ENCODE assay signal across 8 cellular contexts in genomic region chr2:24491626-24492282, GRCh38. TPM values are rescaled to one million over a fixed set of nuclear protein-coding genes. Genes with fewer than 3 reads are reported as not detected.
DNase-seq lines count a peak whose midpoint lies in the region; ATAC-seq and TF ChIP-seq lines count a peak whose summit lies in the region.

No MANE protein-coding gene starts in this region.

- H3K4me1 Mint-ChIP-seq in glutamatergic neuron (ENCODE audit: low read depth, unreplicated experiment) = peaks cover 40% of the 10 kb centered on the region
- H3K4me1 Mint-ChIP-seq in osteocyte (ENCODE audit: unreplicated experiment) = peaks cover 40% of the 10 kb centered on the region

- ATAC-seq in HG03342 (IDR thresholded peaks at IDR 0.05; ENCODE audit: unreplicated experiment) = peak; percentile 41
- ATAC-seq in Panc1 = peak; percentile 55

- no peaks in the 10 kb centered on the region for H3K36me3 Mint-ChIP-seq in glutamatergic neuron (ENCODE audit: unreplicated experiment)
- no peaks in the 10 kb centered on the region for H3K36me3 Mint-ChIP-seq in osteocyte (ENCODE audit: unreplicated experiment)

- H3K27ac ChIP-seq in Panc1 (ENCODE audit: low read length) = peak overlapping the region; percentile 62
- H3K27ac ChIP-seq in thyroid gland = peak overlapping the region in 2 of 3 donors; percentile 76 to 78

- CTCF ChIA-PET in Panc1 (lab: Charles Lee) = no interaction called here

- in situ Hi-C loops in Panc1 (cut with HindIII; ENCODE audit: low pct_unique_long_range_greater_than_20kb, low sequenced_read_pairs) = no loop called here

- H3K4me3 ChIP-seq in Panc1 (ENCODE audit: low read depth in 2 of 2, low read length in 2 of 2) (peak overlapping the region; percentile 66 to 69), thyroid gland (replicated peaks in 1 of 3) (peak overlapping the region; percentile 77 to 81 (median 80))

- POLR2A ChIA-PET in Panc1 (lab: Charles Lee) = no interaction called here

- H3K9me3 Mint-ChIP-seq in glutamatergic neuron (ENCODE audit: unreplicated experiment) (peaks cover 9% of the 10 kb centered on the region), osteocyte (ENCODE audit: unreplicated experiment) (no peaks in the 10 kb centered on the region)

- H3K27ac Mint-ChIP-seq in glutamatergic neuron (ENCODE audit: unreplicated experiment) (peak overlapping the region; percentile 81), osteocyte (ENCODE audit: unreplicated experiment) (peak overlapping the region; percentile 66)

- H3K4me1 ChIP-seq in Panc1 (ENCODE audit: control insufficient read depth, insufficient read depth, low read length) (peaks cover 33% of the 10 kb centered on the region), thyroid gland (peaks cover 13 to 14% of the 10 kb centered on the region in 2 donors)

- peak; percentile 36 for TF ChIP-seq POLR2A in GM19099 (IDR thresholded peaks at IDR 0.05; ENCODE audit: extremely low read depth, insufficient read length, low read depth)
- peak in 1 of 2 donors; percentile 29 for TF ChIP-seq POLR2A in thyroid gland (IDR thresholded peaks at IDR 0.05)

- H3K9me3 ChIP-seq in Panc1 (ENCODE audit: control insufficient read depth, insufficient read depth, low read depth, low read length) (no peaks in the 10 kb centered on the region), thyroid gland (no peaks in the 10 kb centered on the region)

- no TSS peak for BruUV-seq in Panc1 (replicated peaks; lab: Mats Ljungman, UMichigan)

- H3K4me3 Mint-ChIP-seq in glutamatergic neuron (ENCODE audit: unreplicated experiment) (peak overlapping the region; percentile 98), osteocyte (ENCODE audit: unreplicated experiment) (peak overlapping the region; percentile 81)

- H3K36me3 ChIP-seq in Panc1 (ENCODE audit: control insufficient read depth, insufficient read depth, low read length) (no peaks in the 10 kb centered on the region; the same call in 1 of the 2 replicates), thyroid gland (no peaks in the 10 kb centered on the region)

- TF ChIP-seq CTCF in Panc1 (IDR thresholded peaks at IDR 0.05) = no peak
- no peak for TF ChIP-seq CTCF in glutamatergic neuron (IDR thresholded peaks at IDR 0.05; ENCODE audit: partially characterized antibody, unreplicated experiment)
- TF ChIP-seq CTCF in osteocyte (IDR thresholded peaks at IDR 0.05) = no peak
- TF ChIP-seq CTCF in thyroid gland (IDR thresholded peaks at IDR 0.05) = no peak

- peaks cover 22% of the 10 kb centered on the region for H3K27me3 Mint-ChIP-seq in glutamatergic neuron (ENCODE audit: unreplicated experiment)
- no peaks in the 10 kb centered on the region for H3K27me3 Mint-ChIP-seq in osteocyte (ENCODE audit: unreplicated experiment)

- no peaks in the 10 kb centered on the region for H3K27me3 ChIP-seq in Panc1 (ENCODE audit: control insufficient read depth, insufficient read depth, low read length)
- no peaks in the 10 kb centered on the region for H3K27me3 ChIP-seq in thyroid gland

- intact Hi-C loops in Panc1 (cut with micrococcal nuclease; ENCODE audit: unreplicated experiment) = no loop called here
- intact Hi-C loops in thyroid gland (cut with DNase I) = no loop called here

- DNase-seq in AG08396 (ENCODE audit: low spot score) (peak; percentile 55), Panc1 (ENCODE audit: low read depth, low spot score) (no peak), glutamatergic neuron (peak; percentile 85), osteocyte (ENCODE audit: extremely low spot score, unreplicated experiment) (peak; percentile 86), thyroid gland (peak; percentile 31 to 36)
- peak; percentile 70 for DNase-seq in activated naive CD4-positive, alpha-beta T cell treated with Interleukin-2 at 50 U/mL for 16 hours

- WGBS in thyroid gland, 2 donors = 3 to 15% methylated on average over 12 to 36 of the region's 80 CpGs

RNA-seq across cellular contexts. Expression of gene NCOA1, which starts 0.7 kb away (rescaled TPM):
- total RNA-seq in Panc1 (2021; ENCODE audit: unreplicated experiment) (24.6 TPM), glutamatergic neuron (ENCODE audit: unreplicated experiment) (75.1 TPM), osteocyte (29.0 and 35.1 TPM in 2 replicates), thyroid gland (10 to 100 TPM; 29.9 to 51.9 (median 40.1) TPM)
- polyA plus RNA-seq in Panc1 (2012; ENCODE audit: insufficient read length) = 12.2 TPM
